Comparison of ENCODE assay signal across 2 cellular contexts in the genomic region with DNA sequence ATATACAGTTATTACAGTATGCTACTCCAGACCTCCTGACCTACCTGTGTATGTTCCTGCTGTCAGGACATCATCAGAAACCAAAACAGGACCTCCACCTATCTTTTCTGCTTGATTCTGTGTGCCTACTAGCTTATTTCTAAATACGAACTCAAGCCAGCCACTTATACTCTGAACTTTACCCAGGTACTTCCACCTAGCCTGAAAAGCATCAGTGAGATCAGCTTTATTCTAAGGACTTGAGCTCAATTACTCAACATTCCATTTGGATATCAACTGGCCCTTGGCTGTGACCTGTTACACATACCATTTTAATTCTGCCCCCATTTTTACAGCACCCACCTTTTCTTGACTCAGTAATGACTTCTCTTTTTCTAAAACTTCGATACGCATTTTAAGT.
TF ChIP-seq lines count a peak whose summit lies in the region.

No MANE protein-coding gene starts in this region.

TF ChIP-seq in liver, 16 proteins besides CTCF, POLR2A, EP300 and RAD21 (continued from another document):
- TF ChIP-seq TAF1 (conservative IDR thresholded peaks at IDR 0.05) = no peak

TF ChIP-seq in HepG2, 621 proteins besides CTCF, POLR2A, EP300 and RAD21:
- TF ChIP-seq, protein P1, sequence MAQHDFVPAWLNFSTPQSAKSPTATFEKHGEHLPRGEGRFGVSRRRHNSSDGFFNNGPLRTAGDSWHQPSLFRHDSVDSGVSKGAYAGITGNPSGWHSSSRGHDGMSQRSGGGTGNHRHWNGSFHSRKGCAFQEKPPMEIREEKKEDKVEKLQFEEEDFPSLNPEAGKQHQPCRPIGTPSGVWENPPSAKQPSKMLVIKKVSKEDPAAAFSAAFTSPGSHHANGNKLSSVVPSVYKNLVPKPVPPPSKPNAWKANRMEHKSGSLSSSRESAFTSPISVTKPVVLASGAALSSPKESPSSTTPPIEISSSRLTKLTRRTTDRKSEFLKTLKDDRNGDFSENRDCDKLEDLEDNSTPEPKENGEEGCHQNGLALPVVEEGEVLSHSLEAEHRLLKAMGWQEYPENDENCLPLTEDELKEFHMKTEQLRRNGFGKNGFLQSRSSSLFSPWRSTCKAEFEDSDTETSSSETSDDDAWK (CRISPR knock-in tag; IDR thresholded peaks at IDR 0.05) = no peak
- TF ChIP-seq ZNF788 (CRISPR knock-in tag; IDR thresholded peaks at IDR 0.05; ENCODE audit: borderline replicate concordance) = no peak
- TF ChIP-seq SP5 (CRISPR knock-in tag; IDR thresholded peaks at IDR 0.05; ENCODE audit: borderline replicate concordance, low read depth) = no peak
- TF ChIP-seq ZNF44 (CRISPR knock-in tag; IDR thresholded peaks at IDR 0.05) = no peak
- no peak for TF ChIP-seq ZNF567 (CRISPR knock-in tag; IDR thresholded peaks at IDR 0.05; ENCODE audit: borderline replicate concordance)
- TF ChIP-seq DR1 (CRISPR knock-in tag; IDR thresholded peaks at IDR 0.05) = no peak
- no peak for TF ChIP-seq ZNF558 (CRISPR knock-in tag; IDR thresholded peaks at IDR 0.05; ENCODE audit: borderline replicate concordance)
- TF ChIP-seq RFXANK (CRISPR knock-in tag; IDR thresholded peaks at IDR 0.05) = no peak
- TF ChIP-seq CREM (IDR thresholded peaks at IDR 0.05) = no peak
- no peak for TF ChIP-seq CREM (CRISPR knock-in tag; IDR thresholded peaks at IDR 0.05)
- no peak for TF ChIP-seq E2F2 (CRISPR knock-in tag; IDR thresholded peaks at IDR 0.05; ENCODE audit: borderline replicate concordance)
- no peak for TF ChIP-seq FOXO4 (CRISPR knock-in tag; conservative IDR thresholded peaks at IDR 0.05)
